Comparison of ENCODE assay signal across 11 cellular contexts in genomic region chr10:79491171-79491835, GRCh38. TPM values are rescaled to one million over a fixed set of nuclear protein-coding genes. Genes with fewer than 3 reads are reported as not detected.
DNase-seq lines count a peak whose midpoint lies in the region; ATAC-seq and TF ChIP-seq lines count a peak whose summit lies in the region.
"Had no signal": no experiment of that assay in that cellular context is flagged by ENCODE, and none has a peak within 500 bp of the region (broad histone marks: within the 10 kb centered on the region; RNA-seq: fewer than 3 reads in every experiment).

No MANE protein-coding gene starts in this region.

- H3K27ac Mint-ChIP-seq in stimulated activated naive B cell treated with anti-CD40 and anti-IgM and Interleukin-4, amounts not matched to agents 10 μg/mL and 1 μg/mL and 100 μg/mL, for 72 hours, result peak overlapping the region; percentile 22

- ATAC-seq in heart left ventricle, result no peak
- peak; percentile 43 to 68 for ATAC-seq in stimulated activated naive B cell treated with anti-CD40 and anti-IgM and Interleukin-4, amounts not matched to agents 10 μg/mL and 1 μg/mL and 100 μg/mL, for 72 hours (replicated peaks)

- no peaks in the 10 kb centered on the region for H3K9me3 ChIP-seq in heart left ventricle

- H3K4me1 Mint-ChIP-seq in stimulated activated naive B cell treated with anti-CD40 and anti-IgM and Interleukin-4, amounts not matched to agents 10 μg/mL and 1 μg/mL and 100 μg/mL, for 72 hours, result peaks cover 9 to 10% of the 10 kb centered on the region in 2 donors

- H3K27ac ChIP-seq in heart left ventricle, result peak overlapping the region in 7 of 12 donors; percentile 29 to 62 (median 56)
- H3K27ac ChIP-seq: coronary artery had no signal

- H3K4me1 ChIP-seq in heart left ventricle, result peaks cover 0 to 33% (median 12%) of the 10 kb centered on the region in 12 donors

- no peak for TF ChIP-seq CTCF in heart left ventricle (IDR thresholded peaks at IDR 0.05)
- peak; percentile 35 for TF ChIP-seq CTCF in epithelial cell of proximal tubule (conservative IDR thresholded peaks at IDR 0.05; ENCODE audit: low read depth, low read length)

- H3K36me3 ChIP-seq in heart left ventricle, result no peaks in the 10 kb centered on the region

- intact Hi-C loops in heart left ventricle (cut with DNase I), result no loop called here
- intact Hi-C loops in cardiac septum (cut with DNase I), result no loop called here

- no peaks in the 10 kb centered on the region for H3K9me3 Mint-ChIP-seq in stimulated activated naive B cell treated with anti-CD40 and anti-IgM and Interleukin-4, amounts not matched to agents 10 μg/mL and 1 μg/mL and 100 μg/mL, for 72 hours

- H3K4me3 Mint-ChIP-seq in stimulated activated naive B cell treated with anti-CD40 and anti-IgM and Interleukin-4, amounts not matched to agents 10 μg/mL and 1 μg/mL and 100 μg/mL, for 72 hours, result no peak overlapping the region

- WGBS in heart left ventricle, 4 donors, result 78 to 89% (median 86%) methylated on average over 5 of the region's 5 CpGs

- peaks cover 15 to 23% of the 10 kb centered on the region in 2 donors for H3K27me3 Mint-ChIP-seq in stimulated activated naive B cell treated with anti-CD40 and anti-IgM and Interleukin-4, amounts not matched to agents 10 μg/mL and 1 μg/mL and 100 μg/mL, for 72 hours

- H3K27me3 ChIP-seq in heart left ventricle, result no peaks in the 10 kb centered on the region

- no peaks in the 10 kb centered on the region for H3K36me3 Mint-ChIP-seq in stimulated activated naive B cell treated with anti-CD40 and anti-IgM and Interleukin-4, amounts not matched to agents 10 μg/mL and 1 μg/mL and 100 μg/mL, for 72 hours

- no peak for TF ChIP-seq POLR2A in heart left ventricle (IDR thresholded peaks at IDR 0.05)

- DNase-seq in heart left ventricle (no peak), cardiac septum (ENCODE audit: low spot score) (no peak), NCI-H1694 treated with DMSO at 0.1 percent for 48 hours (lab: John Stamatoyannopoulos, UW) (peak; percentile 39), epithelial cell of proximal tubule (ENCODE audit: low read depth) (no peak), EL (no peak), NCI-H146 treated with DMSO at 0.1 percent for 48 hours (lab: John Stamatoyannopoulos, UW; ENCODE audit: unreplicated experiment) (no peak)
- DNase-seq in stimulated activated naive B cell treated with anti-CD40 and anti-IgM and Interleukin-4, amounts not matched to agents 10 μg/mL and 1 μg/mL and 100 μg/mL, for 72 hours, result no peak
- no peak for DNase-seq in effector CD8-positive, alpha-beta T cell (lab: John Stamatoyannopoulos, UW)
- DNase-seq: activated effector memory CD4-positive, alpha-beta T cell treated with Interleukin-2 at 50 U/mL for 16 hours; NCI-H2029 treated with DMSO at 0.1 percent for 48 hours had no signal

- no peak overlapping the region for H3K4me3 ChIP-seq in heart left ventricle
- H3K4me3 ChIP-seq in epithelial cell of proximal tubule (ENCODE audit: low read depth, low read length), result no peak overlapping the region
- H3K4me3 ChIP-seq: coronary artery had no signal

RNA-seq across cellular contexts. Expression of gene EIF5AL1, which starts 21.0 kb away (rescaled TPM):
- total RNA-seq in heart left ventricle, result under 1 TPM in 8 of 9 donors, not detected in 1; 0.06 to 0.93 (median 0.26) TPM
- polyA plus RNA-seq in heart left ventricle, result under 1 TPM; 0.61 to 0.97 TPM
- total RNA-seq in cardiac septum, result 0.08 TPM
- 0.35 and 0.43 TPM in 2 replicates for total RNA-seq in epithelial cell of proximal tubule

RNA-seq across cellular contexts. Expression of gene ZCCHC24, which starts 45.9 kb away (rescaled TPM):
- 100 to 1,000 TPM in 1 of 9 donors, 10 to 100 TPM in 8; 44.8 to 122 (median 51.9) TPM for total RNA-seq in heart left ventricle
- 10 to 100 TPM; 18.7 to 40.7 TPM for polyA plus RNA-seq in heart left ventricle
- 56.6 TPM for total RNA-seq in cardiac septum
- 2.0 and 4.7 TPM in 2 replicates for total RNA-seq in epithelial cell of proximal tubule

Comparison
In these comparisons a context has a peak if more than half of its experiments do, and no peak if none do; other contexts are left out.
1. ATAC-seq: peak in stimulated activated naive B cell treated with anti-CD40 and anti-IgM and Interleukin-4, amounts not matched to agents 10 μg/mL and 1 μg/mL and 100 μg/mL, for 72 hours (2 of 2); none in heart left ventricle (0 of 4).